Comparison of ENCODE assay signal across 20 cellular contexts in genomic region chr3:159904911-159905310, GRCh38.
DNase-seq lines count a peak whose midpoint lies in the region; ATAC-seq and FAIRE-seq lines count a peak whose summit lies in the region.
"Had no signal": no experiment of that assay in that cellular context is flagged by ENCODE, and none has a peak within 500 bp of the region (broad histone marks: within the 10 kb centered on the region; RNA-seq: fewer than 3 reads in every experiment).

No MANE protein-coding gene starts in this region.

- ATAC-seq in HG02973 (IDR thresholded peaks at IDR 0.05; ENCODE audit: unreplicated experiment) (no peak), GM21576 (IDR thresholded peaks at IDR 0.05; ENCODE audit: unreplicated experiment) (no peak)
- ATAC-seq: A549 had no signal

- in situ Hi-C loops in KBM-7 (cut with MboI; ENCODE audit: low pct_unique_long_range_greater_than_20kb, low sequenced_read_pairs) = no loop called here

- DNase-seq in AG20443 (ENCODE audit: low spot score) = peak; percentile 40
- peak; percentile 46 for DNase-seq in ELR (ENCODE audit: low read depth)
- DNase-seq in HTR-8/SVneo (ENCODE audit: insufficient read length, low spot score) = no peak
- DNase-seq in astrocyte of the hippocampus (ENCODE audit: low read depth, low spot score) = peak; percentile 35
- no peak for DNase-seq in KBM-7
- no peak for DNase-seq in midbrain (lab: John Stamatoyannopoulos, UW)
- DNase-seq: CD4-positive, alpha-beta T cell; GDM1; KG1; NCI-H1092; NCI-H146; NCI-H2081; NCI-H510A treated with DMSO at 0.1 percent for 48 hours; NCI-H82; PC-9; SW 1271 had no signal

- peak; percentile 16 for FAIRE-seq in HTR-8/SVneo (lab: Jason Lieb, UNC)
- FAIRE-seq: A549, GM12891 had no signal

Comparison
In these comparisons a context has a peak if more than half of its experiments do, and no peak if none do; other contexts are left out.
1. DNase-seq: peak in AG20443 (single experiment), ELR (single experiment) and astrocyte of the hippocampus (single experiment); none in HTR-8/SVneo (single experiment), KBM-7 (single experiment) and midbrain (single experiment).